In genomic region chr1:60833173-60833572, GRCh38 we compare ENCODE assay signal across 20 cellular contexts.
DNase-seq lines count a peak whose midpoint lies in the region; ATAC-seq, FAIRE-seq and TF ChIP-seq lines count a peak whose summit lies in the region.
"Had no signal": no experiment of that assay in that cellular context is flagged by ENCODE, and none has a peak within 500 bp of the region (broad histone marks: within the 10 kb centered on the region; RNA-seq: fewer than 3 reads in every experiment).

No MANE protein-coding gene starts in this region.

- intact Hi-C loops in HepG2 (cut with micrococcal nuclease; ENCODE audit: unreplicated experiment) = no loop called here
- intact Hi-C loops in right lobe of liver (cut with DNase I) = no loop called here
- intact Hi-C loops in mucosa of descending colon (cut with DNase I, micrococcal nuclease) = no loop called here
- intact Hi-C loops in spleen (cut with DNase I; ENCODE audit: low total_unique reads) = no loop called here

- BruUV-seq in HepG2 (replicated peaks; lab: Mats Ljungman, UMichigan) = no TSS peak

- in situ Hi-C loops in HepG2 (cut with HindIII; ENCODE audit: extremely low pct_ligation_motif_present, low pct_unique_long_range_greater_than_20kb) (no loop called here), HAP-1 (cut with MboI; ENCODE audit: low sequenced_read_pairs) (no loop called here)

- H3K9ac ChIP-seq in HepG2 (ENCODE audit: insufficient read depth, low read depth, low read length) = no peak overlapping the region

- TF ChIP-seq CTCF in HepG2 (CRISPR knock-in tag; IDR thresholded peaks at IDR 0.05) = no peak
- no peak for TF ChIP-seq CTCF in right lobe of liver (IDR thresholded peaks at IDR 0.05)
- no peak for TF ChIP-seq CTCF in mucosa of descending colon (IDR thresholded peaks at IDR 0.05)
- TF ChIP-seq CTCF in spleen (IDR thresholded peaks at IDR 0.05 in 8 of 11, conservative IDR thresholded peaks at IDR 0.05 in 3 of 11) = no peak

- H4K20me1 ChIP-seq in HepG2 (ENCODE audit: insufficient read depth, low read length) = no peaks in the 10 kb centered on the region

- peak overlapping the region; percentile 19 for H3K27ac ChIP-seq in HepG2 (ENCODE audit: extremely low read length, insufficient read depth, low read length)
- H3K27ac ChIP-seq in right lobe of liver = no peak overlapping the region
- H3K27ac ChIP-seq in spleen = no peak overlapping the region
- H3K27ac ChIP-seq: ascending aorta, C4-2B, RWPE1, thyroid gland, WERI-Rb-1 had no signal

- peak overlapping the region; percentile 53 for H3K4me2 ChIP-seq in HepG2 (ENCODE audit: low read depth, low read length)

- TF ChIP-seq EP300 in HepG2 (IDR thresholded peaks at IDR 0.05; ENCODE audit: low read depth in 2 of 2, low read length in 2 of 2) (no peak), HepG2 (CRISPR knock-in tag; IDR thresholded peaks at IDR 0.05; ENCODE audit: borderline replicate concordance) (no peak)

- no peak for FAIRE-seq in HepG2 (lab: Jason Lieb, UNC)
- FAIRE-seq: A204.1, GM12892 had no signal

- POLR2A ChIA-PET in HepG2 (lab: Yijun Ruan, JAX) = no interaction called here

- TF ChIP-seq RAD21 in HepG2 (CRISPR knock-in tag; IDR thresholded peaks at IDR 0.05) = no peak

- DNase-seq in HepG2 (ENCODE audit: low spot score) = peak; percentile 41
- no peak for DNase-seq in right lobe of liver
- DNase-seq in foreskin melanocyte = peak; percentile 96
- peak; percentile 68 to 72 (median 70) for DNase-seq in mucosa of descending colon
- no peak for DNase-seq in HAP-1 (ENCODE audit: low spot score in 2 of 2)
- DNase-seq in NCI-H1048 (lab: John Stamatoyannopoulos, UW) = no peak
- DNase-seq in spleen = no peak
- DNase-seq: activated CD4-positive, alpha-beta memory T cell treated with anti-CD3 and anti-CD28 coated beads for 36 hours; activated naive CD4-positive, alpha-beta T cell treated with anti-CD3 and anti-CD28 coated beads, Interleukin-2, amount 10 ng/mL, durations not matched to agents 7 days and 5 days; GDM1; NCI-H1694; NCI-H446; thyroid gland; WERI-Rb-1 had no signal

- H3K4me1 ChIP-seq in HepG2 (ENCODE audit: insufficient read depth, low read length) = peaks cover 47% of the 10 kb centered on the region
- H3K4me1 ChIP-seq in right lobe of liver = peaks cover 0 to 32% (median 6%) of the 10 kb centered on the region in 4 donors
- H3K4me1 ChIP-seq in mucosa of descending colon (ENCODE audit: low read depth) = peaks cover 13% of the 10 kb centered on the region
- no peaks in the 10 kb centered on the region for H3K4me1 ChIP-seq in HAP-1
- H3K4me1 ChIP-seq in spleen = peaks cover 0 to 8% (median 3%) of the 10 kb centered on the region in 6 donors
- H3K4me1 ChIP-seq: ascending aorta, thyroid gland had no signal

- H2AFZ ChIP-seq in HepG2 (ENCODE audit: low read length) = no peak overlapping the region

- no peaks in the 10 kb centered on the region for H3K36me3 ChIP-seq in HepG2 (replicated peaks in 1 of 2; ENCODE audit: control insufficient read depth in 1 of 2, insufficient read depth in 2 of 2, low read length in 2 of 2)
- no peaks in the 10 kb centered on the region for H3K36me3 ChIP-seq in right lobe of liver
- H3K36me3 ChIP-seq in mucosa of descending colon (ENCODE audit: low read depth) = no peaks in the 10 kb centered on the region
- no peaks in the 10 kb centered on the region for H3K36me3 ChIP-seq in HAP-1 (replicated peaks)
- no peaks in the 10 kb centered on the region for H3K36me3 ChIP-seq in spleen
- H3K36me3 ChIP-seq: ascending aorta, thyroid gland, WERI-Rb-1 had no signal

- no peak for TF ChIP-seq POLR2A in HepG2 (IDR thresholded peaks at IDR 0.05; ENCODE audit: insufficient read depth in 1 of 2, low read depth in 2 of 2, low read length in 2 of 2)
- no peak for TF ChIP-seq POLR2A in right lobe of liver (IDR thresholded peaks at IDR 0.05)
- no peak for TF ChIP-seq POLR2A in spleen (IDR thresholded peaks at IDR 0.05)

- H3K27me3 ChIP-seq in HepG2 (ENCODE audit: control insufficient read depth in 1 of 2, insufficient read depth in 2 of 2, low read length in 2 of 2) (peaks cover 0 to 2% of the 10 kb centered on the region in 2 experiments; a peak in 1 of 5 replicates), right lobe of liver (no peaks in the 10 kb centered on the region), HAP-1 (ENCODE audit: low read depth) (peaks cover 14% of the 10 kb centered on the region), spleen (replicated peaks in 1 of 7) (no peaks in the 10 kb centered on the region)
- H3K27me3 ChIP-seq: ascending aorta, thyroid gland had no signal

- CTCF ChIA-PET in HepG2 (lab: Yijun Ruan, JAX; ENCODE audit: low intra/inter-chr PET ratio, low total read pairs) = no interaction called here

- H3K9me3 ChIP-seq in HepG2 (ENCODE audit: low read length) (no peaks in the 10 kb centered on the region), right lobe of liver (no peaks in the 10 kb centered on the region), mucosa of descending colon (no peaks in the 10 kb centered on the region), HAP-1 (no peaks in the 10 kb centered on the region), spleen (no peaks in the 10 kb centered on the region)
- H3K9me3 ChIP-seq: ascending aorta, thyroid gland had no signal

- ATAC-seq in HepG2 = peak; percentile 44
- ATAC-seq in right lobe of liver = no peak
- ATAC-seq in mucosa of descending colon = peak; percentile 90
- ATAC-seq in HG03432 (IDR thresholded peaks at IDR 0.05; ENCODE audit: unreplicated experiment) = no peak

- no peak overlapping the region for H3K4me3 ChIP-seq in HepG2 (replicated peaks in 1 of 3; ENCODE audit: insufficient read depth in 1 of 3, low read depth in 2 of 3, low read length in 3 of 3)
- no peak overlapping the region for H3K4me3 ChIP-seq in right lobe of liver
- no peak overlapping the region for H3K4me3 ChIP-seq in mucosa of descending colon
- no peak overlapping the region for H3K4me3 ChIP-seq in HAP-1
- no peak overlapping the region for H3K4me3 ChIP-seq in spleen
- H3K4me3 ChIP-seq: ascending aorta, thyroid gland had no signal

- no CpG with 5 or more reads among the region's 3 CpGs for WGBS in HepG2 (ENCODE audit: low lambda C conversion rate)
- WGBS in right lobe of liver (ENCODE audit: insufficient coverage, low coverage, low lambda C conversion rate, missing lambda C conversion rate) = 18% methylated on average over 3 of the region's 3 CpGs
- WGBS in spleen, 5 donors = 7 to 22% (median 12%) methylated on average over 3 of the region's 3 CpGs

- no peaks in the 10 kb centered on the region for H3K79me2 ChIP-seq in HepG2 (ENCODE audit: insufficient read depth, low read length)

TF ChIP-seq in HepG2, 621 proteins besides CTCF, POLR2A, EP300 and RAD21:
- TF ChIP-seq SOX5 (CRISPR knock-in tag; IDR thresholded peaks at IDR 0.05; ENCODE audit: borderline replicate concordance) (peak; percentile 15; the same call in 1 of the 2 replicates), ARID5B (CRISPR knock-in tag; IDR thresholded peaks at IDR 0.05) (peak; percentile 13; the same call in 1 of the 2 replicates), RARA (CRISPR knock-in tag; IDR thresholded peaks at IDR 0.05) (0 out of 2 replicates have a peak, but pooled peaks have one; percentile 14), ETV5 (CRISPR knock-in tag; IDR thresholded peaks at IDR 0.05; ENCODE audit: borderline replicate concordance) (peak; percentile 45; the same call in 1 of the 2 replicates), TSC22D2 (CRISPR knock-in tag; IDR thresholded peaks at IDR 0.05; ENCODE audit: borderline replicate concordance) (no peak), ZNF782 (CRISPR knock-in tag; IDR thresholded peaks at IDR 0.05; ENCODE audit: borderline replicate concordance) (no peak)

Comparison
In these comparisons a context has a peak if more than half of its experiments do, and no peak if none do; other contexts are left out.
1. ATAC-seq: peak in HepG2 (single experiment) and mucosa of descending colon (single experiment); none in right lobe of liver (0 of 4) and HG03432 (single experiment).
2. DNase-seq: peak in HepG2 (single experiment), foreskin melanocyte (single experiment) and mucosa of descending colon (3 of 3); none in right lobe of liver (0 of 3), HAP-1 (0 of 2), NCI-H1048 (single experiment) and spleen (single experiment).